7 cellular contexts compared by ENCODE assay signal in genomic region chr19:10941649-10942048, GRCh38. TPM values are rescaled to one million over a fixed set of nuclear protein-coding genes. Genes with fewer than 3 reads are reported as not detected.
DNase-seq lines count a peak whose midpoint lies in the region; ATAC-seq, FAIRE-seq and TF ChIP-seq lines count a peak whose summit lies in the region.
"Not testable (repeated sequence)": the region's sequence is repeated elsewhere in the genome, so short reads cannot be mapped to it uniquely, and the experiment has no call there.

No MANE protein-coding gene starts in this region.

- 18% methylated on average over 13 of the region's 14 CpGs for WGBS in K562 (ENCODE audit: insufficient coverage, low coverage, missing lambda C conversion rate)
- WGBS in stomach, 5 donors, result 27 to 69% (median 34%) methylated on average over 13 to 14 of the region's 14 CpGs

- not testable (repeated sequence) for H3K9me1 ChIP-seq in K562 (ENCODE audit: control insufficient read depth, insufficient read depth, low read length)

- not testable (repeated sequence) for FAIRE-seq in K562 (lab: Jason Lieb, UNC)

- TF ChIP-seq POLR2A in K562 (conservative IDR thresholded peaks at IDR 0.05); stomach (IDR thresholded peaks at IDR 0.05): not testable (repeated sequence)

- not testable (repeated sequence) for H3K4me1 ChIP-seq in BE2C
- peaks cover 11% of the 10 kb centered on the region for H3K4me1 ChIP-seq in Panc1 (ENCODE audit: control insufficient read depth, insufficient read depth, low read length)
- peaks cover 4 to 12% of the 10 kb centered on the region in 2 experiments; a peak in 3 of 5 replicates for H3K4me1 ChIP-seq in K562 (replicated peaks in 1 of 2; ENCODE audit: control insufficient read depth in 2 of 2, insufficient read depth in 2 of 2, low read length in 2 of 2)
- peaks cover 10 to 49% (median 29%) of the 10 kb centered on the region in 4 donors for H3K4me1 ChIP-seq in stomach

- POLR2A ChIA-PET in HEK293T (lab: Yijun Ruan, JAX) (interaction anchor here (0.6 to 1.4 kb wide), 5 partner anchors 15 to 875 kb away, joined by 3 to 5 read pairs (median 4); no protein-coding TSS in a partner anchor), Panc1 (lab: Charles Lee) (interaction anchor here (0.7 kb wide), 1 partner anchor 22 kb away, joined by 10 read pairs; no protein-coding TSS in a partner anchor), K562 (lab: Yijun Ruan, JAX) (interaction anchor here (0.6 to 1.1 kb wide), 6 partner anchors 8 to 159 kb away, joined by 3 to 6 read pairs (median 3); no protein-coding TSS in a partner anchor)

- H4K20me1 ChIP-seq in K562 (replicated peaks; ENCODE audit: control insufficient read depth, insufficient read depth, low read length), result not testable (repeated sequence)

- H3K9me3 ChIP-seq in BE2C; Panc1 (ENCODE audit: control insufficient read depth, insufficient read depth, low read depth, low read length); K562 (replicated peaks; ENCODE audit: control insufficient read depth, insufficient read depth, low read depth, low read length); stomach: not testable (repeated sequence)

- CTCF ChIA-PET in HEK293T (lab: Yijun Ruan, JAX) (interaction anchor here (0.6 to 2.1 kb wide), 10 partner anchors 10 to 248 kb away, joined by 3 to 9 read pairs (median 6); no protein-coding TSS in a partner anchor), Panc1 (lab: Charles Lee) (interaction anchor here (0.6 to 1.5 kb wide), 11 partner anchors 9 to 634 kb away, joined by 3 to 12 read pairs (median 7); no protein-coding TSS in a partner anchor), K562 (lab: Yijun Ruan, JAX; ENCODE audit: low intra/inter-chr PET ratio) (interaction anchor here (0.6 kb wide), 1 partner anchor 197 kb away, joined by 4 read pairs; no protein-coding TSS in a partner anchor)

- not testable (repeated sequence) for H3K27me3 Mint-ChIP-seq in neural crest cell (ENCODE audit: low read depth)

- H3K27ac Mint-ChIP-seq in neural crest cell (ENCODE audit: unreplicated experiment), result not testable (repeated sequence)

- not testable (repeated sequence) for DNase-seq in BE2C; HEK293T (ENCODE audit: extremely low spot score); Panc1 (ENCODE audit: low read depth, low spot score); K562 (ENCODE audit: extremely low read depth in 1 of 4, low spot score in 3 of 4); left colon; neural crest cell (ENCODE audit: low read depth, low spot score); stomach

- H3K27me3 ChIP-seq in BE2C; Panc1 (ENCODE audit: control insufficient read depth, insufficient read depth, low read length); K562 (ENCODE audit: control insufficient read depth in 2 of 2, insufficient read depth in 2 of 2, low read length in 2 of 2); stomach: not testable (repeated sequence)

- H3K9me3 Mint-ChIP-seq in neural crest cell, result not testable (repeated sequence)

- peak; percentile 57 for ATAC-seq in Panc1
- peak; percentile 12; the same call in 2 of the 3 replicates for ATAC-seq in K562
- peak; percentile 47 for ATAC-seq in left colon

- not testable (repeated sequence) for H3K79me2 ChIP-seq in K562 (ENCODE audit: control insufficient read depth, insufficient read depth, low read length)

- TF ChIP-seq CTCF in BE2C (IDR thresholded peaks at IDR 0.05; ENCODE audit: low read depth, low read length); Panc1 (IDR thresholded peaks at IDR 0.05); K562 (IDR thresholded peaks at IDR 0.05 in 2 of 3, conservative IDR thresholded peaks at IDR 0.05 in 1 of 3; ENCODE audit: insufficient read depth in 2 of 3, low read depth in 1 of 3, low read length in 3 of 3); neural crest cell (conservative IDR thresholded peaks at IDR 0.05); stomach (IDR thresholded peaks at IDR 0.05): not testable (repeated sequence)

- intact Hi-C loops in Panc1 (cut with micrococcal nuclease; ENCODE audit: unreplicated experiment); left colon (cut with DNase I, micrococcal nuclease); stomach (cut with DNase I; ENCODE audit: low total_unique reads): not testable (repeated sequence)
- intact Hi-C loops in K562 (cut with micrococcal nuclease), result loop anchor here (2.0 to 5.0 kb wide), 2 partner anchors 96 to 261 kb away; no protein-coding TSS in a partner anchor

- H3K36me3 Mint-ChIP-seq in neural crest cell (ENCODE audit: low read depth), result not testable (repeated sequence)

- not testable (repeated sequence) for H3K36me3 ChIP-seq in BE2C; Panc1 (ENCODE audit: control insufficient read depth, insufficient read depth, low read length); K562 (ENCODE audit: control insufficient read depth, insufficient read depth, low read length); stomach

- in situ Hi-C loops in Panc1 (cut with HindIII; ENCODE audit: low pct_unique_long_range_greater_than_20kb, low sequenced_read_pairs); K562 (cut with MboI): not testable (repeated sequence)

- H3K4me3 ChIP-seq in BE2C (ENCODE audit: low read depth, low read length) (peak overlapping the region; percentile 45), Panc1 (ENCODE audit: low read depth in 2 of 2, low read length in 2 of 2) (peak overlapping the region in 1 of 2 experiments; percentile 11; a peak in 1 of 4 replicates)
- H3K4me3 ChIP-seq in K562, stomach: not testable (repeated sequence)

- peaks cover 12% of the 10 kb centered on the region for H3K4me1 Mint-ChIP-seq in neural crest cell

- H2AFZ ChIP-seq in K562 (ENCODE audit: low read depth, low read length), result not testable (repeated sequence)

- H3K4me3 Mint-ChIP-seq in neural crest cell, result peak overlapping the region; percentile 27

- H3K27ac ChIP-seq in Panc1 (ENCODE audit: low read length) (peak overlapping the region; percentile 57; the same call in 1 of the 2 replicates), stomach (peak overlapping the region; percentile 61 to 86 (median 80))
- not testable (repeated sequence) for H3K27ac ChIP-seq in K562 (ENCODE audit: extremely low read depth, low read depth, low read length)

- not testable (repeated sequence) for BruUV-seq in Panc1 (replicated peaks; lab: Mats Ljungman, UMichigan); K562 (replicated peaks; lab: Mats Ljungman, UMichigan)

- not testable (repeated sequence) for TF ChIP-seq RAD21 in K562 (CRISPR knock-in tag; conservative IDR thresholded peaks at IDR 0.05 in 1 of 2, IDR thresholded peaks at IDR 0.05 in 1 of 2)

- H3K4me2 ChIP-seq in K562 (ENCODE audit: insufficient read depth, low read length), result peak overlapping the region; percentile 29; the same call in 1 of the 2 replicates

- H3K9ac ChIP-seq in K562 (ENCODE audit: insufficient read depth in 1 of 2, low read depth in 2 of 2, low read length in 2 of 2), result not testable (repeated sequence)

- TF ChIP-seq EP300 in K562 (IDR thresholded peaks at IDR 0.05; ENCODE audit: low read length); stomach (IDR thresholded peaks at IDR 0.05): not testable (repeated sequence)

RNA-seq across cellular contexts. Expression of gene TIMM29, which starts 13.0 kb away (rescaled TPM):
- 62.4 TPM for polyA plus RNA-seq in BE2C (2012; ENCODE audit: insufficient read depth, insufficient read length, low read depth)
- total RNA-seq in Panc1 (2021; ENCODE audit: unreplicated experiment) (16.5 TPM), K562 (2014; rRNA removed) (29.4 and 32.7 TPM in 2 replicates), K562 (2014; rRNA removed; fragmentation: Illumina TruSeq; extraction: Trizol) (18.5 and 19.9 TPM in 2 replicates), K562 (2015; rRNA removed; fragmentation: Illumina TruSeq; extraction: Trizol) (20.2 and 20.7 TPM in 2 replicates), K562 (2021) (23.8 and 24.7 TPM in 2 replicates), left colon (10 to 100 TPM; 23.0 to 24.6 TPM), neural crest cell (28.0 and 30.1 TPM in 2 replicates), stomach (100 to 1,000 TPM in 1 of 5 donors, 10 to 100 TPM in 3, 1 to 10 TPM in 1; 9.8 to 294 (median 34.4) TPM)
- 17.7 TPM for polyA plus RNA-seq in Panc1 (2012; ENCODE audit: insufficient read length)
- 9.9 and 25.8 TPM in 2 replicates for total RNA-seq in K562 (2011; cell fraction: chromatin; rRNA removed; ENCODE audit: low replicate concordance)
- 30.1 and 31.0 TPM in 2 replicates for total RNA-seq in K562 (2011; cell fraction: nucleolus; rRNA removed)
- 14.4 and 15.4 TPM in 2 replicates for total RNA-seq in K562 (2011; cell fraction: nucleoplasm; rRNA removed)
- polyA plus RNA-seq in K562 (2011; rRNA removed) (11.0 and 13.2 TPM in 2 replicates), K562 (2014; fragmentation: Illumina TruSeq; extraction: Trizol) (13.8 and 13.9 TPM in 2 replicates), K562 (2014; fragmentation: Nextera tagmentation; extraction: Ambion mirVana) (1 to 10 TPM; 2.4 to 3.2 TPM), K562 (2014; rRNA removed) (16.3 and 17.5 TPM in 2 replicates), stomach (10 to 100 TPM; 14.3 to 18.6 (median 14.3) TPM)
- 10.3 and 20.8 TPM in 2 replicates for polyA plus RNA-seq in K562 (2011; cell fraction: cytosol; rRNA removed)
- 7.8 and 11.2 TPM in 2 replicates for polyA plus RNA-seq in K562 (2011; cell fraction: nucleus; rRNA removed)
- 17.4 and 20.2 TPM in 2 replicates for polyA plus RNA-seq in K562 (2012)
- 2.6 and 2.9 TPM in 2 replicates for polyA minus RNA-seq in K562 (2011; rRNA and poly(A)+ RNA removed)
- polyA minus RNA-seq in K562 (2011; cell fraction: cytosol; rRNA and poly(A)+ RNA removed), result 4.8 and 6.6 TPM in 2 replicates
- 5.7 and 7.8 TPM in 2 replicates for polyA minus RNA-seq in K562 (2011; cell fraction: nucleus; rRNA and poly(A)+ RNA removed)

RNA-seq across cellular contexts. Expression of gene YIPF2, which starts 13.2 kb away (rescaled TPM):
- 112 TPM for polyA plus RNA-seq in BE2C (2012; ENCODE audit: insufficient read depth, insufficient read length, low read depth)
- total RNA-seq in Panc1 (2021; ENCODE audit: unreplicated experiment), result 29.0 TPM
- polyA plus RNA-seq in Panc1 (2012; ENCODE audit: insufficient read length), result 41.0 TPM
- 41.8 and 150 TPM in 2 replicates for total RNA-seq in K562 (2011; cell fraction: chromatin; rRNA removed; ENCODE audit: low replicate concordance)
- total RNA-seq in K562 (2011; cell fraction: nucleolus; rRNA removed), result 200 and 225 TPM in 2 replicates
- total RNA-seq in K562 (2011; cell fraction: nucleoplasm; rRNA removed), result 96.4 and 107 TPM in 2 replicates
- 65.2 and 80.4 TPM in 2 replicates for total RNA-seq in K562 (2014; rRNA removed)
- 10.3 and 12.1 TPM in 2 replicates for total RNA-seq in K562 (2014; rRNA removed; fragmentation: Illumina TruSeq; extraction: Trizol)
- total RNA-seq in K562 (2015; rRNA removed; fragmentation: Illumina TruSeq; extraction: Trizol), result 31.6 and 32.5 TPM in 2 replicates
- total RNA-seq in K562 (2021), result 51.6 and 56.3 TPM in 2 replicates
- polyA plus RNA-seq in K562 (2011; rRNA removed), result 40.5 and 69.1 TPM in 2 replicates
- 114 and 210 TPM in 2 replicates for polyA plus RNA-seq in K562 (2011; cell fraction: cytosol; rRNA removed)
- polyA plus RNA-seq in K562 (2011; cell fraction: nucleus; rRNA removed), result 175 and 177 TPM in 2 replicates
- polyA plus RNA-seq in K562 (2012), result 41.2 and 77.2 TPM in 2 replicates
- polyA plus RNA-seq in K562 (2014; fragmentation: Illumina TruSeq; extraction: Trizol), result 20.4 and 44.1 TPM in 2 replicates
- 1 to 10 TPM; 1.3 to 2.2 TPM for polyA plus RNA-seq in K562 (2014; fragmentation: Nextera tagmentation; extraction: Ambion mirVana)
- 64.3 and 74.2 TPM in 2 replicates for polyA plus RNA-seq in K562 (2014; rRNA removed)
- polyA minus RNA-seq in K562 (2011; rRNA and poly(A)+ RNA removed), result 15.6 and 19.6 TPM in 2 replicates
- polyA minus RNA-seq in K562 (2011; cell fraction: cytosol; rRNA and poly(A)+ RNA removed), result 56.2 and 63.8 TPM in 2 replicates
- 26.0 and 30.7 TPM in 2 replicates for polyA minus RNA-seq in K562 (2011; cell fraction: nucleus; rRNA and poly(A)+ RNA removed)
- total RNA-seq in left colon, result 10 to 100 TPM; 57.8 to 64.8 TPM
- 19.8 and 22.0 TPM in 2 replicates for total RNA-seq in neural crest cell
- 10 to 100 TPM in 4 of 5 donors, under 1 TPM in 1; 0.58 to 72.3 (median 52.6) TPM for total RNA-seq in stomach
- polyA plus RNA-seq in stomach, result 10 to 100 TPM; 19.1 to 28.6 (median 28.6) TPM

RNA-seq across cellular contexts. Expression of gene SMARCA4, which starts 19.2 kb away (rescaled TPM):
- polyA plus RNA-seq in BE2C (2012; ENCODE audit: insufficient read depth, insufficient read length, low read depth), result 264 TPM
- total RNA-seq in Panc1 (2021; ENCODE audit: unreplicated experiment) (36.2 TPM), K562 (2014; rRNA removed) (125 and 134 TPM in 2 replicates), K562 (2014; rRNA removed; fragmentation: Illumina TruSeq; extraction: Trizol) (45.7 and 48.4 TPM in 2 replicates), K562 (2015; rRNA removed; fragmentation: Illumina TruSeq; extraction: Trizol) (52.1 and 54.1 TPM in 2 replicates), K562 (2021) (194 and 207 TPM in 2 replicates), left colon (10 to 100 TPM; 68.7 to 98.6 TPM), neural crest cell (363 and 382 TPM in 2 replicates), stomach (100 to 1,000 TPM in 1 of 5 donors, 10 to 100 TPM in 4; 28.6 to 158 (median 74.5) TPM)
- polyA plus RNA-seq in Panc1 (2012; ENCODE audit: insufficient read length), result 36.1 TPM
- 239 and 474 TPM in 2 replicates for total RNA-seq in K562 (2011; cell fraction: chromatin; rRNA removed; ENCODE audit: low replicate concordance)
- 201 and 202 TPM in 2 replicates for total RNA-seq in K562 (2011; cell fraction: nucleolus; rRNA removed)
- 194 and 219 TPM in 2 replicates for total RNA-seq in K562 (2011; cell fraction: nucleoplasm; rRNA removed)
- polyA plus RNA-seq in K562 (2011; rRNA removed) (40.7 and 69.1 TPM in 2 replicates), K562 (2014; fragmentation: Illumina TruSeq; extraction: Trizol) (98.6 and 118 TPM in 2 replicates), K562 (2014; fragmentation: Nextera tagmentation; extraction: Ambion mirVana) (10 to 100 TPM; 19.3 to 24.8 TPM), K562 (2014; rRNA removed) (68.9 and 84.5 TPM in 2 replicates), stomach (10 to 100 TPM; 41.5 to 77.2 (median 47.4) TPM)
- 50.9 and 53.3 TPM in 2 replicates for polyA plus RNA-seq in K562 (2011; cell fraction: cytosol; rRNA removed)
- polyA plus RNA-seq in K562 (2011; cell fraction: nucleus; rRNA removed), result 84.2 and 133 TPM in 2 replicates
- 118 and 172 TPM in 2 replicates for polyA plus RNA-seq in K562 (2012)
- polyA minus RNA-seq in K562 (2011; rRNA and poly(A)+ RNA removed), result 91.0 and 105 TPM in 2 replicates
- 157 and 194 TPM in 2 replicates for polyA minus RNA-seq in K562 (2011; cell fraction: cytosol; rRNA and poly(A)+ RNA removed)
- polyA minus RNA-seq in K562 (2011; cell fraction: nucleus; rRNA and poly(A)+ RNA removed), result 68.0 and 102 TPM in 2 replicates
